Comparison of ENCODE assay signal across 10 cellular contexts in the genomic region with DNA sequence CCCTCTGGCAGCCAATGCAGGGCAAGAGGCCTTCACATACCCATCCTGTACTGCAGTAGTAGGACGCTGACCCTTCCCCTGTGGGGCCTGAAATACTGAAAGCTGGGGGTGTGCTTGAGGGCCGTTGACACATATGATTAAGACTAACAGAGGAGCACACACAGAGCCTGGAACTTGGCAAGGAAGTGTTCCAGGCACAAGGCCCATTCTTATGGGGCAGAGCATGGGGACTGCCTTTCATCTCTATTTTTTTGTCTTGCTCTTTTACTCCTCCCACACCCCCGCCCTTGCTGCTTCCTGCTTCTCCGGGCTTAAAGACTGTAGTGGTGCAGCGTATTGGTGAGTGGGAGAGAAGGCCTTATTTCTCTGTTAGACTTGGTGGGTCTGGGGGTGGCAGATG.
A peak's percentile ranks its signal among the peaks of the same experiment; 100 is the strongest.
DNase-seq lines count a peak whose midpoint lies in the region; ATAC-seq and TF ChIP-seq lines count a peak whose summit lies in the region.
"Had no signal": no experiment of that assay in that cellular context is flagged by ENCODE, and none has a peak within 500 bp of the region (broad histone marks: within the 10 kb centered on the region; RNA-seq: fewer than 3 reads in every experiment).

No MANE protein-coding gene starts in this region.

- peaks cover 39% of the 10 kb centered on the region for H3K4me1 Mint-ChIP-seq in activated CD4-positive, alpha-beta T cell treated with anti-CD3 and anti-CD28 coated beads, Interleukin-2, amount 10 ng/mL, durations not matched to agents 7 days and 5 days
- H3K4me1 Mint-ChIP-seq in neural crest cell: peaks cover 7% of the 10 kb centered on the region
- H3K4me1 Mint-ChIP-seq in stimulated activated naive CD8-positive, alpha-beta T cell treated with anti-CD3 and anti-CD28 coated beads, Interleukin-15, amount 100 ng/mL, for 72 hours: peaks cover 41% of the 10 kb centered on the region

- POLR2A ChIA-PET in activated CD4-positive, alpha-beta T cell treated with anti-CD3 and anti-CD28 coated beads, Interleukin-2, amount 10 ng/mL, durations not matched to agents 7 days and 5 days (lab: Charles Lee): no interaction called here

- H3K4me3 Mint-ChIP-seq in activated CD4-positive, alpha-beta T cell treated with anti-CD3 and anti-CD28 coated beads, Interleukin-2, amount 10 ng/mL, durations not matched to agents 7 days and 5 days: peak overlapping the region; percentile 71
- no peak overlapping the region for H3K4me3 Mint-ChIP-seq in neural crest cell
- H3K4me3 Mint-ChIP-seq in stimulated activated naive CD8-positive, alpha-beta T cell treated with anti-CD3 and anti-CD28 coated beads, Interleukin-15, amount 100 ng/mL, for 72 hours: peak overlapping the region; percentile 72 to 75

- H3K36me3 Mint-ChIP-seq in activated CD4-positive, alpha-beta T cell treated with anti-CD3 and anti-CD28 coated beads, Interleukin-2, amount 10 ng/mL, durations not matched to agents 7 days and 5 days (ENCODE audit: low read depth): peaks cover 5% of the 10 kb centered on the region
- peaks cover 7 to 23% of the 10 kb centered on the region in 2 donors for H3K36me3 Mint-ChIP-seq in activated naive CD4-positive, alpha-beta T cell treated with anti-CD3 and anti-CD28 coated beads, Interleukin-2, amount 50 U/mL, for 72 hours
- H3K36me3 Mint-ChIP-seq in neural crest cell (ENCODE audit: low read depth): peaks cover 2% of the 10 kb centered on the region

- H3K27me3 Mint-ChIP-seq in activated CD4-positive, alpha-beta T cell treated with anti-CD3 and anti-CD28 coated beads, Interleukin-2, amount 10 ng/mL, durations not matched to agents 7 days and 5 days: no peaks in the 10 kb centered on the region
- H3K27me3 Mint-ChIP-seq in neural crest cell (ENCODE audit: low read depth): no peaks in the 10 kb centered on the region
- H3K27me3 Mint-ChIP-seq in stimulated activated naive CD8-positive, alpha-beta T cell treated with anti-CD3 and anti-CD28 coated beads, Interleukin-15, amount 100 ng/mL, for 72 hours: no peaks in the 10 kb centered on the region

- H3K27ac Mint-ChIP-seq in activated CD4-positive, alpha-beta T cell treated with anti-CD3 and anti-CD28 coated beads, Interleukin-2, amount 10 ng/mL, durations not matched to agents 7 days and 5 days: peak overlapping the region; percentile 94
- peak overlapping the region; percentile 83 to 87 for H3K27ac Mint-ChIP-seq in activated naive CD4-positive, alpha-beta T cell treated with anti-CD3 and anti-CD28 coated beads, Interleukin-2, amount 50 U/mL, for 72 hours
- H3K27ac Mint-ChIP-seq in neural crest cell (ENCODE audit: unreplicated experiment): peak overlapping the region; percentile 53
- H3K27ac Mint-ChIP-seq in stimulated activated naive CD8-positive, alpha-beta T cell treated with anti-CD3 and anti-CD28 coated beads, Interleukin-15, amount 100 ng/mL, for 72 hours: peak overlapping the region; percentile 86 to 94

- CTCF ChIA-PET in activated CD4-positive, alpha-beta T cell treated with anti-CD3 and anti-CD28 coated beads, Interleukin-2, amount 10 ng/mL, durations not matched to agents 7 days and 5 days (lab: Charles Lee): no interaction called here

- H3K9me3 Mint-ChIP-seq in activated CD4-positive, alpha-beta T cell treated with anti-CD3 and anti-CD28 coated beads, Interleukin-2, amount 10 ng/mL, durations not matched to agents 7 days and 5 days: peaks cover 11% of the 10 kb centered on the region
- H3K9me3 Mint-ChIP-seq in activated naive CD4-positive, alpha-beta T cell treated with anti-CD3 and anti-CD28 coated beads, Interleukin-2, amount 50 U/mL, for 72 hours: peaks cover 4 to 12% of the 10 kb centered on the region in 2 donors
- H3K9me3 Mint-ChIP-seq in neural crest cell: peaks cover 2% of the 10 kb centered on the region
- no peaks in the 10 kb centered on the region for H3K9me3 Mint-ChIP-seq in stimulated activated naive CD8-positive, alpha-beta T cell treated with anti-CD3 and anti-CD28 coated beads, Interleukin-15, amount 100 ng/mL, for 72 hours

- TF ChIP-seq CTCF in neural crest cell (conservative IDR thresholded peaks at IDR 0.05): no peak

- peak; percentile 54 to 73 for ATAC-seq in activated naive CD4-positive, alpha-beta T cell treated with anti-CD3 and anti-CD28 coated beads, Interleukin-2, amount 50 U/mL, for 72 hours
- peak; percentile 91 for ATAC-seq in stimulated activated naive CD8-positive, alpha-beta T cell treated with anti-CD3 and anti-CD28 coated beads, Interleukin-15, amount 100 ng/mL, for 72 hours
- ATAC-seq in HG03469 (IDR thresholded peaks at IDR 0.05; ENCODE audit: unreplicated experiment) (no peak), GM19467 (IDR thresholded peaks at IDR 0.05; ENCODE audit: unreplicated experiment) (no peak), GM18870 (IDR thresholded peaks at IDR 0.05; ENCODE audit: unreplicated experiment) (no peak)
- ATAC-seq: gastroesophageal sphincter had no signal

- DNase-seq in activated CD4-positive, alpha-beta T cell treated with anti-CD3 and anti-CD28 coated beads, Interleukin-2, amount 10 ng/mL, durations not matched to agents 7 days and 5 days: peak; percentile 66
- DNase-seq in activated naive CD4-positive, alpha-beta T cell treated with anti-CD3 and anti-CD28 coated beads, Interleukin-2, amount 50 U/mL, for 72 hours (ENCODE audit: low spot score in 2 of 2): peak in 1 of 2 donors; percentile 10
- DNase-seq in neural crest cell (ENCODE audit: low read depth, low spot score): no peak
- peak; percentile 27 to 43 for DNase-seq in stimulated activated naive CD8-positive, alpha-beta T cell treated with anti-CD3 and anti-CD28 coated beads, Interleukin-15, amount 100 ng/mL, for 72 hours
- DNase-seq: NCI-H1436, PC-9 had no signal

Comparison
In these comparisons a context has a peak if more than half of its experiments do, and no peak if none do; other contexts are left out.
1. ATAC-seq: peak in activated naive CD4-positive, alpha-beta T cell treated with anti-CD3 and anti-CD28 coated beads, Interleukin-2, amount 50 U/mL, for 72 hours (2 of 2) and stimulated activated naive CD8-positive, alpha-beta T cell treated with anti-CD3 and anti-CD28 coated beads, Interleukin-15, amount 100 ng/mL, for 72 hours (single experiment); none in HG03469 (single experiment), GM19467 (single experiment) and GM18870 (single experiment).
2. Peak in every context shown above with its lines, with median percentiles within 50 percentile points of each other: H3K27ac Mint-ChIP-seq.